20 cellular contexts compared by ENCODE assay signal in the genomic region with DNA sequence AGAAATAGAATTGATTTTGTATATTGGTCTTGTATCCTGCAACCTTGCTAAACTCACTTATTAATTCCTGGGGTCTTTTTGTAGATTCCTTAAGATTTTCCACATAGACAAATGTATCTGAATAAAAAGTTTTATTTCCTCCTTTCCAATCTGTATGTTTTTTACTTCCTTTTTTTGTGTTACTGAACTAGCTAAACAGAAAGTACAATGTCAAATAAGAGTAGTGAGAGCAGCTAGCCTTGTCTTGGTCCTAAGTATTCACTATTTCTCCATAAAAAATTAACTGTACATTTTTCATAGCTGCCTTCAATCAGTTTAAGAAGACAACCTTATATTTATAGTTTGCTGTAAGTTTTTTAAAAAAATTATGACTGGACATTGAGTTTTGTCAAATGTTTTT.
"Had no signal": no experiment of that assay in that cellular context is flagged by ENCODE, and none has a peak within 500 bp of the region (broad histone marks: within the 10 kb centered on the region; RNA-seq: fewer than 3 reads in every experiment).

No MANE protein-coding gene starts in this region.

- H3K36me3 Mint-ChIP-seq: brain had no signal

- ATAC-seq: naive thymus-derived CD8-positive, alpha-beta T cell had no signal

- H3K36me3 ChIP-seq: left ventricle myocardium inferior, prostate gland, right atrium auricular region, tibial artery had no signal

- H3K27me3 Mint-ChIP-seq: activated B cell treated with CpG ODN at 0.5 μM for 24 hours; activated T-cell treated with anti-CD3 and anti-CD28 coated beads, Interleukin-2, amount 50 U/mL, for 24 hours had no signal

- H3K27ac Mint-ChIP-seq: activated B cell treated with CpG ODN at 0.5 μM for 24 hours; activated CD4-positive, alpha-beta memory T cell treated with anti-CD3 and anti-CD28 coated beads, Interleukin-2, amount 10 ng/mL, durations not matched to agents 7 days and 5 days; activated naive CD8-positive, alpha-beta T cell treated with anti-CD3 and anti-CD28 coated beads, Interleukin-2, amount 10 ng/mL, durations not matched to agents 7 days and 5 days; activated T-cell treated with anti-CD3 and anti-CD28 coated beads, Interleukin-2, amount 50 U/mL, for 24 hours; activated T-helper 2 cell treated with anti-CD3 and anti-CD28 coated beads, Interferon-gamma antibody, Interleukin-2, Interleukin-4, amounts not matched to agents 10 μg/mL and 5 μg/mL and 100 μg/mL, durations not matched to agents 14 hours and 24 hours and 36 hours; brain; immature natural killer cell; naive thymus-derived CD8-positive, alpha-beta T cell had no signal

- H3K27me3 ChIP-seq: dorsolateral prefrontal cortex, right atrium auricular region, tibial artery had no signal

- H3K4me1 ChIP-seq: left ventricle myocardium inferior, prostate gland, right atrium auricular region, tibial artery had no signal

- H3K4me1 Mint-ChIP-seq: activated CD4-positive, alpha-beta memory T cell treated with anti-CD3 and anti-CD28 coated beads, Interleukin-2, amount 10 ng/mL, durations not matched to agents 7 days and 5 days; brain; immature natural killer cell had no signal

- H3K9me3 ChIP-seq: prostate gland, tibial artery had no signal

- H3K27ac ChIP-seq: dorsolateral prefrontal cortex, left ventricle myocardium inferior, prostate gland, right atrium auricular region, tibial artery had no signal

- H3K4me3 Mint-ChIP-seq: activated B cell treated with CpG ODN at 0.5 μM for 24 hours; activated CD4-positive, alpha-beta memory T cell treated with anti-CD3 and anti-CD28 coated beads, Interleukin-2, amount 10 ng/mL, durations not matched to agents 7 days and 5 days; activated naive CD8-positive, alpha-beta T cell treated with anti-CD3 and anti-CD28 coated beads, Interleukin-2, amount 10 ng/mL, durations not matched to agents 7 days and 5 days; activated T-cell treated with anti-CD3 and anti-CD28 coated beads, Interleukin-2, amount 50 U/mL, for 24 hours; brain; immature natural killer cell; naive thymus-derived CD8-positive, alpha-beta T cell had no signal

- H3K4me3 ChIP-seq: dorsolateral prefrontal cortex, left ventricle myocardium inferior, prostate gland, right atrium auricular region, tibial artery had no signal

- H3K9me3 Mint-ChIP-seq: activated CD4-positive, alpha-beta memory T cell treated with anti-CD3 and anti-CD28 coated beads, Interleukin-2, amount 10 ng/mL, durations not matched to agents 7 days and 5 days had no signal

- DNase-seq: activated B cell treated with CpG ODN at 0.5 μM for 24 hours; activated CD4-positive, alpha-beta memory T cell treated with anti-CD3 and anti-CD28 coated beads, Interleukin-2, amount 10 ng/mL, durations not matched to agents 7 days and 5 days; activated CD4-positive, alpha-beta T cell treated with anti-CD3 and anti-CD28 coated beads for 4 hours; activated naive CD4-positive, alpha-beta T cell treated with Interleukin-2 at 50 U/mL for 16 hours; activated naive CD8-positive, alpha-beta T cell treated with anti-CD3 and anti-CD28 coated beads, Interleukin-2, amount 10 ng/mL, durations not matched to agents 7 days and 5 days; activated T-cell treated with anti-CD3 and anti-CD28 coated beads, Interleukin-2, amount 50 U/mL, for 24 hours; caudate nucleus; dorsolateral prefrontal cortex; immature natural killer cell; kidney glomerular epithelial cell; left ventricle myocardium inferior; mesenchymal stem cell; naive thymus-derived CD8-positive, alpha-beta T cell; stimulated activated CD4-positive, alpha-beta T cell treated with anti-CD3 and anti-CD28 coated beads, Interleukin-2, amount 100 ng/mL, for 24 hours; stimulated activated naive CD4-positive, alpha-beta T cell treated with Interleukin-2 at 50 U/mL for 16 hours; tibial artery had no signal
